Comparison of ENCODE assay signal across 8 cellular contexts in genomic region chr10:124742418-124743187, GRCh38. TPM values are rescaled to one million over a fixed set of nuclear protein-coding genes. Genes with fewer than 3 reads are reported as not detected.
DNase-seq lines count a peak whose midpoint lies in the region; ATAC-seq and TF ChIP-seq lines count a peak whose summit lies in the region.

No MANE protein-coding gene starts in this region.

- H3K4me3 Mint-ChIP-seq in activated CD8-positive, alpha-beta T cell treated with anti-CD3 and anti-CD28 coated beads for 36 hours, result peak overlapping the region; percentile 87

- peak overlapping the region; percentile 79 for H3K27ac Mint-ChIP-seq in activated CD8-positive, alpha-beta T cell treated with anti-CD3 and anti-CD28 coated beads for 36 hours

- no peaks in the 10 kb centered on the region for H3K36me3 Mint-ChIP-seq in activated CD8-positive, alpha-beta T cell treated with anti-CD3 and anti-CD28 coated beads for 36 hours (ENCODE audit: low read depth)

- TF ChIP-seq CTCF in activated CD8-positive, alpha-beta T cell treated with anti-CD3 and anti-CD28 coated beads for 36 hours (IDR thresholded peaks at IDR 0.05), result no peak

- no peaks in the 10 kb centered on the region for H3K9me3 Mint-ChIP-seq in activated CD8-positive, alpha-beta T cell treated with anti-CD3 and anti-CD28 coated beads for 36 hours

- H3K4me1 Mint-ChIP-seq in activated CD8-positive, alpha-beta T cell treated with anti-CD3 and anti-CD28 coated beads for 36 hours (ENCODE audit: low read depth), result peaks cover 59% of the 10 kb centered on the region

- POLR2A ChIA-PET in activated CD8-positive, alpha-beta T cell treated with anti-CD3 and anti-CD28 coated beads for 36 hours (lab: Charles Lee), result interaction anchor here (0.7 to 7.7 kb wide), 15 partner anchors 9 to 115 kb away, joined by 3 to 39 read pairs (median 5); no protein-coding TSS in a partner anchor

- no peak for ATAC-seq in activated CD8-positive, alpha-beta T cell treated with anti-CD3 and anti-CD28 coated beads for 36 hours
- ATAC-seq in GM21447 (IDR thresholded peaks at IDR 0.05; ENCODE audit: unreplicated experiment) (no peak), GM21390 (IDR thresholded peaks at IDR 0.05; ENCODE audit: unreplicated experiment) (no peak), GM21360 (IDR thresholded peaks at IDR 0.05; ENCODE audit: unreplicated experiment) (no peak)

- CTCF ChIA-PET in activated CD8-positive, alpha-beta T cell treated with anti-CD3 and anti-CD28 coated beads for 36 hours (lab: Charles Lee), result interaction anchor here (0.8 to 4.9 kb wide), 30 partner anchors 13 to 213 kb away, joined by 3 to 91 read pairs (median 15); partner anchors contain the start of gene ABRAXAS2

- DNase-seq in GM03348 (ENCODE audit: low spot score) (peak; percentile 32), LoVo (ENCODE audit: low spot score) (peak; percentile 24), globus pallidus (ENCODE audit: low spot score) (peak; percentile 74), pons (ENCODE audit: low spot score) (peak; percentile 78)
- DNase-seq in activated CD8-positive, alpha-beta T cell treated with anti-CD3 and anti-CD28 coated beads for 36 hours, result no peak

- intact Hi-C loops in activated CD8-positive, alpha-beta T cell treated with anti-CD3 and anti-CD28 coated beads for 36 hours (cut with micrococcal nuclease), result loop anchor here (5.0 kb wide), 4 partner anchors 55 to 210 kb away; no protein-coding TSS in a partner anchor

- peaks cover 1% of the 10 kb centered on the region for H3K27me3 Mint-ChIP-seq in activated CD8-positive, alpha-beta T cell treated with anti-CD3 and anti-CD28 coated beads for 36 hours

RNA-seq across cellular contexts. Expression of gene FAM53B, which starts 1.6 kb away (rescaled TPM):
- 10 to 100 TPM; 15.1 to 18.0 TPM for total RNA-seq in activated CD8-positive, alpha-beta T cell treated with anti-CD3 and anti-CD28 coated beads for 36 hours

RNA-seq across cellular contexts. Expression of gene EEF1AKMT2, which starts 49.1 kb away (rescaled TPM):
- 10 to 100 TPM; 24.2 to 25.7 TPM for total RNA-seq in activated CD8-positive, alpha-beta T cell treated with anti-CD3 and anti-CD28 coated beads for 36 hours

RNA-seq across cellular contexts. Expression of gene ABRAXAS2, which starts 59.0 kb away (rescaled TPM):
- 10 to 100 TPM; 18.1 to 18.5 TPM for total RNA-seq in activated CD8-positive, alpha-beta T cell treated with anti-CD3 and anti-CD28 coated beads for 36 hours
